In the genomic region with DNA sequence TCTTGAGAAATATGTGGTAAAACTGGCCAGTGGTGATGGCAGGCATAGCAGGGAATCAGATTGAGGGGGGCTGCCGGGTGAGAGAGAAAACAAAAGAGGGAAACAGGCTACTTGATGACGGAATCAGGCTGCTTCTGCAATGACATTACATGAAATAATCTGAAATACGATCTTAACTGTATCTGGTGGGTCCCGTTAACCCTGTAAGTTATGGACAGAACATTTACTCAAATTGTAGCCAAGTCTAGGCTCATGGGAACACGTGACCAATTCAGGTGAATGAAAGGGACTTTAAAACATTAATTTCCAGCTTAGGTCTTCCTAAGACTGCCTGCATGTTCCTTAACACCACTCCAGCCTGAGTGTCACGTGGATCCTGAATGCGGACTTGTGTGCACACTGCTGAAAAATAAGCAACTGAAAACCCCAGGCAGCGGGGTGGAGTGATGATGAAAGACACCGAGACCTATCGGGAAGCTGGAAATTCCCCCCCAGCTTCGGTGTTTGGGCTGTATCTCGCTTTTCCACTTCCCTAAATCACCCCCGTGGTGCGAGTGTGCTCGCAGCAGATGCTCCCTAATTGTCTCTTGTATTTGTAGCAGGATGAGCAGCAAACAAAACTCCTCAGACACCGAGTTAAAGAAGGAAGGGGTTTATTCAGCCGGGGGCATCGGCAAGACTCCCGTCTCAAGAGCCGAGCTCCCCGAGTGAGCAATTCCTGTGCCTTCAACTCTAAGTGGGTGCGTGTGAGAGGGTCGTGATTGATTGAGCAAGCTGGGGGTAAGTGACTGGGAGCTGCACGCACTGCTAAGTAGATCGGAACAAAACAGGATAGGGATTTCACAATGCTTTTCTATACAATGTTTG, we compare ENCODE assay signal across 8 cellular contexts.
DNase-seq lines count a peak whose midpoint lies in the region; ATAC-seq and TF ChIP-seq lines count a peak whose summit lies in the region.

No MANE protein-coding gene starts in this region.

- H3K9me3 ChIP-seq in colonic mucosa: no peaks in the 10 kb centered on the region

- peaks cover 0 to 5% (median 2%) of the 10 kb centered on the region in 3 donors for H3K36me3 Mint-ChIP-seq in naive thymus-derived CD8-positive, alpha-beta T cell

- no peaks in the 10 kb centered on the region for H3K36me3 ChIP-seq in colonic mucosa

- POLR2A ChIA-PET in naive thymus-derived CD8-positive, alpha-beta T cell (lab: Charles Lee): no interaction called here

- peak; percentile 36 for DNase-seq in COLO668 (lab: John Stamatoyannopoulos, UW; ENCODE audit: unreplicated experiment)
- DNase-seq in NCI-H1694 treated with DMSO at 0.1 percent for 48 hours (lab: John Stamatoyannopoulos, UW): peak; percentile 47
- DNase-seq in colonic mucosa: peak; percentile 42
- DNase-seq in naive thymus-derived CD8-positive, alpha-beta T cell: no peak
- no peak for DNase-seq in T-helper 9 cell
- DNase-seq in NCI-H1105 treated with DMSO at 0.1 percent for 48 hours (lab: John Stamatoyannopoulos, UW): no peak

- peak overlapping the region in 1 of 10 donors; percentile 33 for H3K27ac Mint-ChIP-seq in naive thymus-derived CD8-positive, alpha-beta T cell

- peaks cover 44 to 64% (median 46%) of the 10 kb centered on the region in 5 donors for H3K27me3 Mint-ChIP-seq in naive thymus-derived CD8-positive, alpha-beta T cell

- peaks cover 0 to 4% (median 0%) of the 10 kb centered on the region in 9 donors for H3K9me3 Mint-ChIP-seq in naive thymus-derived CD8-positive, alpha-beta T cell

- peak overlapping the region; percentile 16 for H3K4me3 ChIP-seq in colonic mucosa

- intact Hi-C loops in colonic mucosa (cut with DNase I): no loop called here

- no peak overlapping the region for H3K27ac ChIP-seq in colonic mucosa

- peaks cover 8% of the 10 kb centered on the region for H3K4me1 ChIP-seq in colonic mucosa

- no peak for TF ChIP-seq CTCF in colonic mucosa (IDR thresholded peaks at IDR 0.05)

- peaks cover 9 to 32% (median 25%) of the 10 kb centered on the region in 4 donors for H3K4me1 Mint-ChIP-seq in naive thymus-derived CD8-positive, alpha-beta T cell

- peaks cover 20% of the 10 kb centered on the region for H3K27me3 ChIP-seq in colonic mucosa

- ATAC-seq in naive thymus-derived CD8-positive, alpha-beta T cell: peak in 1 of 2 donors; percentile 30
- ATAC-seq in GM21381 (IDR thresholded peaks at IDR 0.05; ENCODE audit: unreplicated experiment) (no peak), HG03457 (IDR thresholded peaks at IDR 0.05; ENCODE audit: unreplicated experiment) (no peak)

- H3K4me3 Mint-ChIP-seq in naive thymus-derived CD8-positive, alpha-beta T cell: peak overlapping the region; percentile 46 to 87 (median 78)

- H3K9ac ChIP-seq in colonic mucosa (ENCODE audit: low read depth in 2 of 2, low read length in 2 of 2): peak overlapping the region in 1 of 2 donors; percentile 24

Comparison
In these comparisons a context has a peak if more than half of its experiments do, and no peak if none do; other contexts are left out.
1. DNase-seq: peak in COLO668 (single experiment), NCI-H1694 treated with DMSO at 0.1 percent for 48 hours (single experiment) and colonic mucosa (single experiment); none in naive thymus-derived CD8-positive, alpha-beta T cell (0 of 10), T-helper 9 cell (single experiment) and NCI-H1105 treated with DMSO at 0.1 percent for 48 hours (single experiment).